ENCODE assay signal across 17 cellular contexts in the genomic region with DNA sequence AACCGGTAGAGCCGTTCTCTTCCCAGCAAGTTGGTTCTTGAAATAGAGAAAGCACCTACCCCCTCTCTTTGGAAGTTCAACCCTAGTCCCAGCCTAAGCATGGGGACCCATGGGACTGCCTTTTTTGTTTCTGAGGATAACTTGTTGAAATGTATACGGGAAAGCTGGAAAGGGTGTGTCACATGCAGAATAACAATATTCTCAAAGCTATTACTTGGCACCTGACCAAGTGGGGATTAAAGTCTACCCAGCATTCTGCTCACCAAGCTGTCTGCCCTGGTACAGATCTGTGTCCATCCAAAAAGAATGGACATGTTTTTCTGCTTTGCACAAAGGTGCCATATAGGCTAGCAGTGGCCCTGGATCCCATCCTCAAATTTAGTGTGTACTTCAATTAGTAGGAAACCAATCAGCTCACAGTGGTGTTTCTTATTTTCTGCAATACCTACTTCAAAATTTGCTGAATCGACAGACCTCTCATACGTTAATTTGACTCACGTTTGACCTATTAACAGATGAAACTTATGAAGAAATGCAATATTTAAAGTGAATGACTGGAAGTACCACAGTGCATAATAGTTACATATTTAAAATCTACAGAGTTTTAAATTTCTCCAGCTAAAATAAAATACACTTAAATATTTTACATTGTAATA.
"Had no signal": no experiment of that assay in that cellular context is flagged by ENCODE, and none has a peak within 500 bp of the region (broad histone marks: within the 10 kb centered on the region; RNA-seq: fewer than 3 reads in every experiment).

No MANE protein-coding gene starts in this region.

- ATAC-seq: activated CD4-positive, CD25-positive, alpha-beta regulatory T cell treated with anti-CD3 and anti-CD28 coated beads, Interleukin-2, amount 50 U/mL, for 24 hours; activated naive CD8-positive, alpha-beta T cell treated with anti-CD3 and anti-CD28 coated beads, Interleukin-2, amount 50 U/mL, for 24 hours; heart left ventricle; pancreas; psoas muscle; right cardiac atrium; stimulated activated effector memory CD8-positive, alpha-beta T cell treated with anti-CD3 and anti-CD28 coated beads, Interleukin-12 subunit alpha, Interleukin-12 subunit beta, amount 100 ng/mL, for 72 hours; stimulated activated naive CD8-positive, alpha-beta T cell treated with anti-CD3 and anti-CD28 coated beads, Interleukin-15, amount 100 ng/mL, for 72 hours had no signal

- H3K27me3 Mint-ChIP-seq: activated CD4-positive, alpha-beta memory T cell treated with anti-CD3 and anti-CD28 coated beads, Interleukin-2, amount 10 ng/mL, durations not matched to agents 7 days and 5 days; activated CD4-positive, alpha-beta T cell treated with anti-CD3 and anti-CD28 coated beads, Interleukin-2, amount 10 ng/mL, durations not matched to agents 24 days and 14 days; activated naive CD8-positive, alpha-beta T cell treated with anti-CD3 and anti-CD28 coated beads, Interleukin-2, amount 50 U/mL, for 24 hours; stimulated activated naive CD8-positive, alpha-beta T cell treated with anti-CD3 and anti-CD28 coated beads, Interleukin-15, amount 100 ng/mL, for 72 hours had no signal

- H3K27ac Mint-ChIP-seq: activated CD4-positive, alpha-beta memory T cell treated with anti-CD3 and anti-CD28 coated beads, Interleukin-2, amount 10 ng/mL, durations not matched to agents 7 days and 5 days; activated CD4-positive, alpha-beta T cell treated with anti-CD3 and anti-CD28 coated beads, Interleukin-2, amount 10 ng/mL, durations not matched to agents 24 days and 14 days; activated naive CD8-positive, alpha-beta T cell treated with anti-CD3 and anti-CD28 coated beads, Interleukin-2, amount 50 U/mL, for 24 hours; nephron progenitor cell; stimulated activated effector memory CD8-positive, alpha-beta T cell treated with anti-CD3 and anti-CD28 coated beads, Interleukin-12 subunit alpha, Interleukin-12 subunit beta, amount 100 ng/mL, for 72 hours; stimulated activated naive CD8-positive, alpha-beta T cell treated with anti-CD3 and anti-CD28 coated beads, Interleukin-15, amount 100 ng/mL, for 72 hours had no signal

- H3K4me3 Mint-ChIP-seq: activated CD4-positive, alpha-beta memory T cell treated with anti-CD3 and anti-CD28 coated beads, Interleukin-2, amount 10 ng/mL, durations not matched to agents 7 days and 5 days; activated CD4-positive, alpha-beta T cell treated with anti-CD3 and anti-CD28 coated beads, Interleukin-2, amount 10 ng/mL, durations not matched to agents 24 days and 14 days; activated naive CD8-positive, alpha-beta T cell treated with anti-CD3 and anti-CD28 coated beads, Interleukin-2, amount 50 U/mL, for 24 hours; nephron progenitor cell; stimulated activated effector memory CD8-positive, alpha-beta T cell treated with anti-CD3 and anti-CD28 coated beads, Interleukin-12 subunit alpha, Interleukin-12 subunit beta, amount 100 ng/mL, for 72 hours; stimulated activated naive CD8-positive, alpha-beta T cell treated with anti-CD3 and anti-CD28 coated beads, Interleukin-15, amount 100 ng/mL, for 72 hours had no signal

- FAIRE-seq: pancreas had no signal

- H3K9me3 Mint-ChIP-seq: activated CD4-positive, alpha-beta memory T cell treated with anti-CD3 and anti-CD28 coated beads, Interleukin-2, amount 10 ng/mL, durations not matched to agents 7 days and 5 days; activated CD4-positive, alpha-beta T cell treated with anti-CD3 and anti-CD28 coated beads, Interleukin-2, amount 10 ng/mL, durations not matched to agents 24 days and 14 days; activated naive CD8-positive, alpha-beta T cell treated with anti-CD3 and anti-CD28 coated beads, Interleukin-2, amount 50 U/mL, for 24 hours; nephron progenitor cell; stimulated activated effector memory CD8-positive, alpha-beta T cell treated with anti-CD3 and anti-CD28 coated beads, Interleukin-12 subunit alpha, Interleukin-12 subunit beta, amount 100 ng/mL, for 72 hours; stimulated activated naive CD8-positive, alpha-beta T cell treated with anti-CD3 and anti-CD28 coated beads, Interleukin-15, amount 100 ng/mL, for 72 hours had no signal

- H3K4me1 Mint-ChIP-seq: activated CD4-positive, alpha-beta memory T cell treated with anti-CD3 and anti-CD28 coated beads, Interleukin-2, amount 10 ng/mL, durations not matched to agents 7 days and 5 days; activated naive CD8-positive, alpha-beta T cell treated with anti-CD3 and anti-CD28 coated beads, Interleukin-2, amount 50 U/mL, for 24 hours; nephron progenitor cell; stimulated activated effector memory CD8-positive, alpha-beta T cell treated with anti-CD3 and anti-CD28 coated beads, Interleukin-12 subunit alpha, Interleukin-12 subunit beta, amount 100 ng/mL, for 72 hours; stimulated activated naive CD8-positive, alpha-beta T cell treated with anti-CD3 and anti-CD28 coated beads, Interleukin-15, amount 100 ng/mL, for 72 hours had no signal

- H3K36me3 Mint-ChIP-seq: stimulated activated effector memory CD8-positive, alpha-beta T cell treated with anti-CD3 and anti-CD28 coated beads, Interleukin-12 subunit alpha, Interleukin-12 subunit beta, amount 100 ng/mL, for 72 hours had no signal

- DNase-seq: activated CD4-positive, alpha-beta memory T cell treated with anti-CD3 and anti-CD28 coated beads, Interleukin-2, amount 10 ng/mL, durations not matched to agents 7 days and 5 days; activated CD4-positive, alpha-beta T cell treated with anti-CD3 and anti-CD28 coated beads, Interleukin-2, amount 10 ng/mL, durations not matched to agents 24 days and 14 days; activated gamma-delta T cell; activated naive CD4-positive, alpha-beta T cell treated with anti-CD3 and anti-CD28 coated beads, Interleukin-2, amount 50 U/mL, for 16 hours; activated naive CD8-positive, alpha-beta T cell treated with anti-CD3 and anti-CD28 coated beads, Interleukin-2, amount 50 U/mL, for 24 hours; activated T-cell treated with anti-CD3 and anti-CD28 coated beads for 4 hours; cerebellar nuclear complex; heart left ventricle; mesenchymal stem cell; nephron progenitor cell; pancreas; psoas muscle; right cardiac atrium; stimulated activated CD4-positive, alpha-beta T cell treated with anti-CD3 and anti-CD28 coated beads, Interleukin-1b, Interleukin-23, amount 100 ng/mL, for 48 hours; stimulated activated naive CD8-positive, alpha-beta T cell treated with anti-CD3 and anti-CD28 coated beads, Interleukin-15, amount 100 ng/mL, for 72 hours had no signal
